ENCODE assay signal across 8 cellular contexts in genomic region chr10:119595715-119596515, GRCh38. TPM values are rescaled to one million over a fixed set of nuclear protein-coding genes. Genes with fewer than 3 reads are reported as not detected.
DNase-seq lines count a peak whose midpoint lies in the region; ATAC-seq and TF ChIP-seq lines count a peak whose summit lies in the region.

No MANE protein-coding gene starts in this region.

- H3K27ac ChIP-seq in BLaER1 (peak overlapping the region; percentile 94), Karpas-422 (ENCODE audit: low read length) (peak overlapping the region; percentile 92), dorsolateral prefrontal cortex (peak overlapping the region; percentile 93 to 100 (median 99))

- no peaks in the 10 kb centered on the region for H3K9me2 ChIP-seq in Karpas-422 (replicated peaks; ENCODE audit: insufficient read depth, low read length)

- H2AFZ ChIP-seq in Karpas-422 (ENCODE audit: low read length): no peak overlapping the region

- peak overlapping the region; percentile 96 for H3K9ac ChIP-seq in BLaER1
- peak overlapping the region; percentile 99 for H3K9ac ChIP-seq in Karpas-422 (ENCODE audit: low read length)

- H3K36me3 ChIP-seq in BLaER1 (peaks cover 14% of the 10 kb centered on the region; the same call in 1 of the 2 replicates), Karpas-422 (ENCODE audit: insufficient read depth, low read length) (peaks cover 21% of the 10 kb centered on the region; the same call in 1 of the 2 replicates)

- peak overlapping the region; percentile 93 for H3K4me3 ChIP-seq in BLaER1
- peak overlapping the region; percentile 88 for H3K4me3 ChIP-seq in Karpas-422 (ENCODE audit: low read length)
- H3K4me3 ChIP-seq in dorsolateral prefrontal cortex: peak overlapping the region; percentile 64 to 100 (median 91)

- H3K9me3 ChIP-seq in BLaER1: peaks cover 10% of the 10 kb centered on the region; the same call in 1 of the 2 replicates
- no peaks in the 10 kb centered on the region for H3K9me3 ChIP-seq in Karpas-422 (ENCODE audit: low read length)

- peak; percentile 4 for ATAC-seq in GM19455 (IDR thresholded peaks at IDR 0.05; ENCODE audit: unreplicated experiment)

- peak; percentile 72 for DNase-seq in Karpas-422
- peak; percentile 46 to 65 for DNase-seq in activated CD4-positive, alpha-beta T cell treated with anti-CD3 and anti-CD28 coated beads, Interleukin-2, amount 50 U/mL, for 24 hours (ENCODE audit: low read depth in 1 of 2, low spot score in 1 of 2)
- DNase-seq in dorsolateral prefrontal cortex: peak in 8 of 10 donors; percentile 12 to 56 (median 41)
- peak; percentile 57 for DNase-seq in medulla oblongata (ENCODE audit: extremely low spot score)
- DNase-seq in stimulated activated CD8-positive, alpha-beta memory T cell treated with anti-CD3 and anti-CD28 coated beads, Interleukin-15, amount 100 ng/mL, for 1 hour (ENCODE audit: low read depth): peak; percentile 28
- DNase-seq in DMS79 treated with DMSO at 0.1 percent for 48 hours (lab: John Stamatoyannopoulos, UW): no peak

- H3K27me3 ChIP-seq in BLaER1 (no peaks in the 10 kb centered on the region), Karpas-422 (ENCODE audit: low read length) (no peaks in the 10 kb centered on the region), dorsolateral prefrontal cortex (no peaks in the 10 kb centered on the region)

- peak overlapping the region; percentile 92 for H3K4me2 ChIP-seq in BLaER1
- H3K4me2 ChIP-seq in Karpas-422 (ENCODE audit: low read depth, low read length, poor library complexity, severe bottlenecking): peak overlapping the region; percentile 96

- TF ChIP-seq CTCF in dorsolateral prefrontal cortex (IDR thresholded peaks at IDR 0.05 in 54 of 56, conservative IDR thresholded peaks at IDR 0.05 in 2 of 56; ENCODE audit: low read depth in 1 of 56, partially characterized antibody in 56 of 56): no peak

- intact Hi-C loops in dorsolateral prefrontal cortex (cut with DNase I): loop anchor here (1.0 to 5.0 kb wide), 7 partner anchors 55 to 844 kb away; partner anchors contain the start of genes GRK5 (in 2 of the 2), MCMBP (in 2 of the 2), SEC23IP (in 2 of the 2) and BAG3 (in 1 of the 2)

- H4K20me1 ChIP-seq in BLaER1 (peaks cover 48% of the 10 kb centered on the region), Karpas-422 (ENCODE audit: insufficient read depth, low read depth, low read length) (peaks cover 36% of the 10 kb centered on the region)

- H3K79me2 ChIP-seq in Karpas-422 (ENCODE audit: low read length): peaks cover 54% of the 10 kb centered on the region

- H3K4me1 ChIP-seq in BLaER1 (peaks cover 47% of the 10 kb centered on the region), Karpas-422 (ENCODE audit: low read length) (peaks cover 52% of the 10 kb centered on the region)

RNA-seq across cellular contexts. Expression of gene TIAL1, which starts 0.8 kb away (rescaled TPM):
- 60.4 and 120 TPM in 2 replicates for total RNA-seq in Karpas-422 (2014; rRNA removed; shearing (Covaris generic); ENCODE audit: low replicate concordance)
- total RNA-seq in dorsolateral prefrontal cortex: 100 to 1,000 TPM in 79 of 120 experiments, 10 to 100 TPM in 41; 76.2 to 149 (median 107) TPM

RNA-seq across cellular contexts. Expression of gene RGS10, which starts 53.4 kb away (rescaled TPM):
- 54.5 and 78.0 TPM in 2 replicates for total RNA-seq in Karpas-422 (2014; rRNA removed; shearing (Covaris generic); ENCODE audit: low replicate concordance)
- 10 to 100 TPM in 44 of 120 experiments, 1 to 10 TPM in 76; 1.0 to 27.7 (median 8.8) TPM for total RNA-seq in dorsolateral prefrontal cortex

RNA-seq across cellular contexts. Expression of gene BAG3, which starts 55.3 kb away (rescaled TPM):
- total RNA-seq in Karpas-422 (2014; rRNA removed; shearing (Covaris generic); ENCODE audit: low replicate concordance): 0.97 and 1.4 TPM in 2 replicates
- total RNA-seq in dorsolateral prefrontal cortex: 100 to 1,000 TPM in 12 of 120 experiments, 10 to 100 TPM in 108; 13.1 to 274 (median 32.3) TPM
